Comparison of ENCODE assay signal across 9 cellular contexts in the genomic region with DNA sequence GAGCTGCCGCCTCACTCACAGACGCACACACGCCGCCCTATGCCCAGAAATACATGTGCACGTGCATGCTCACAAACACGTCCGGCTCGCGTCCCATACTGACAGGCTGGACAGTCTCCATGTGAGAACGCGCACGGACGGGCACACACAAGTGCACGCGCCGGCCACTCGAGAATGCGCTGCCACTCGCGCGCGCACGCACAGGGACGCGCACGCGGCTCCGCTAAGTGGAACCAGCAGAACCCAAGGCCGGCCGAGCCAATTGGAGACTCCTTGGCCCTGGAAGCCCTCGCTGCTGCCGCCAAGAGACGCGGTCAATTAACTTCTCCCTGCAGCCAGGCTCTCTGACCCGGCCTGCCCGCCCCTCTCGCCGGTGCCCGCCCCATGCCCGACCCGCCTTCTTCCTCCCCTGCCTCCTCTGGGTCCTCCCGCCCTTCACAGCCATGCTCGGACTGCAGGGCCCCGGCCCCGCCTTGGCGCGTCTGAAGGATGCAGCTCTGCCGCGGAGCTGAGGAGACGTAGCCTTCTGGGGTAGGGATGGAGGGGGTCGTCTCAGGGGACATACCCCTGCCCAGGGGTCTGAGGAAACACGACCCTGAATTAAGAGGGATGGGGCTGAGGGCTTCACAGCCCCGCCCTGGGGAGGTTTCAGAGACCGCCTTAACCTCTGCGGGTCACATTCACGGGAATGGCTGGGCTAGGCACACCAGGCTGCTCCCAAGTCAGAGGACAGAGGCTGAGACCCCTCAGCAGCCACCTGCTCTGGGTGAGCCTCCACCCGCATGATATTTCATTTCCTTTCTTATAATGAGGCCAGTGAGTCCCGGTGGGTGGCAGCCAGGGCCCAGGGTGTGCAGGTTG. TPM values are rescaled to one million over a fixed set of nuclear protein-coding genes. Genes with fewer than 3 reads are reported as not detected.
A peak's percentile ranks its signal among the peaks of the same experiment; 100 is the strongest.
DNase-seq lines count a peak whose midpoint lies in the region; ATAC-seq and TF ChIP-seq lines count a peak whose summit lies in the region.
"Had no signal": no experiment of that assay in that cellular context is flagged by ENCODE, and none has a peak within 500 bp of the region (broad histone marks: within the 10 kb centered on the region; RNA-seq: fewer than 3 reads in every experiment).

No MANE protein-coding gene starts in this region.

- ATAC-seq in activated CD8-positive, alpha-beta memory T cell treated with anti-CD3 and anti-CD28 coated beads, Interleukin-2, amount 10 ng/mL, durations not matched to agents 7 days and 5 days, result peak; percentile 15
- ATAC-seq in psoas muscle, result peak; percentile 60 to 75 (median 69)
- ATAC-seq in HG03175 (IDR thresholded peaks at IDR 0.05; ENCODE audit: unreplicated experiment), result no peak

- H3K9me3 Mint-ChIP-seq in activated CD8-positive, alpha-beta memory T cell treated with anti-CD3 and anti-CD28 coated beads, Interleukin-2, amount 10 ng/mL, durations not matched to agents 7 days and 5 days (ENCODE audit: low read depth), result no peaks in the 10 kb centered on the region

- no peak overlapping the region for H3K27ac Mint-ChIP-seq in activated CD8-positive, alpha-beta memory T cell treated with anti-CD3 and anti-CD28 coated beads, Interleukin-2, amount 10 ng/mL, durations not matched to agents 7 days and 5 days

- TF ChIP-seq CTCF in psoas muscle (IDR thresholded peaks at IDR 0.05), result no peak

- peaks cover 59% of the 10 kb centered on the region for H3K27me3 Mint-ChIP-seq in activated CD8-positive, alpha-beta memory T cell treated with anti-CD3 and anti-CD28 coated beads, Interleukin-2, amount 10 ng/mL, durations not matched to agents 7 days and 5 days

- no peaks in the 10 kb centered on the region for H3K36me3 ChIP-seq in psoas muscle (ENCODE audit: insufficient read depth in 1 of 2, low read depth in 1 of 2)

- no peaks in the 10 kb centered on the region for H3K27me3 ChIP-seq in psoas muscle (ENCODE audit: insufficient read depth in 3 of 3, low read length in 2 of 3)

- peak overlapping the region; percentile 65 for H3K4me3 ChIP-seq in psoas muscle

- H3K9me3 ChIP-seq in psoas muscle, result no peaks in the 10 kb centered on the region

- peak overlapping the region; percentile 51 for H3K4me3 Mint-ChIP-seq in activated CD8-positive, alpha-beta memory T cell treated with anti-CD3 and anti-CD28 coated beads, Interleukin-2, amount 10 ng/mL, durations not matched to agents 7 days and 5 days

- H3K4me1 Mint-ChIP-seq in activated CD8-positive, alpha-beta memory T cell treated with anti-CD3 and anti-CD28 coated beads, Interleukin-2, amount 10 ng/mL, durations not matched to agents 7 days and 5 days, result peaks cover 3% of the 10 kb centered on the region

- peak overlapping the region; percentile 23 for H3K27ac ChIP-seq in psoas muscle

- CTCF ChIA-PET in activated CD8-positive, alpha-beta memory T cell treated with anti-CD3 and anti-CD28 coated beads, Interleukin-2, amount 10 ng/mL, durations not matched to agents 7 days and 5 days (lab: Charles Lee), result interaction anchor here (1.1 to 2.3 kb wide), 3 partner anchors 17 to 47 kb away, joined by 3 to 10 read pairs (median 7); no protein-coding TSS in a partner anchor

- no peaks in the 10 kb centered on the region for H3K4me1 ChIP-seq in psoas muscle

- WGBS in psoas muscle, 3 donors, result 7 to 8% (median 8%) methylated on average over 50 to 58 of the region's 58 CpGs

- no peak for DNase-seq in activated CD8-positive, alpha-beta memory T cell treated with anti-CD3 and anti-CD28 coated beads, Interleukin-2, amount 10 ng/mL, durations not matched to agents 7 days and 5 days
- no peak for DNase-seq in activated CD8-positive, alpha-beta memory T cell treated with anti-CD3 and anti-CD28 coated beads for 24 hours
- peak; percentile 54 for DNase-seq in NCI-H510A (lab: John Stamatoyannopoulos, UW)
- DNase-seq in T47D (ENCODE audit: low read depth in 1 of 2, low spot score in 1 of 2), result peak; percentile 89 to 90
- peak; percentile 59 for DNase-seq in iPS DF 19.7 (ENCODE audit: low read depth, low spot score)
- DNase-seq in psoas muscle, result peak; percentile 71 to 83
- no peak for DNase-seq in NAMALWA (ENCODE audit: low spot score)

- no peaks in the 10 kb centered on the region for H3K36me3 Mint-ChIP-seq in activated CD8-positive, alpha-beta memory T cell treated with anti-CD3 and anti-CD28 coated beads, Interleukin-2, amount 10 ng/mL, durations not matched to agents 7 days and 5 days

- in situ Hi-C loops in T47D (cut with HindIII; ENCODE audit: low pct_unique_long_range_greater_than_20kb, low sequenced_read_pairs), result no loop called here

- intact Hi-C loops in psoas muscle (cut with DNase I), result no loop called here

RNA-seq across cellular contexts. Expression of a gene that starts 15.0 kb away (rescaled TPM):
- not detected for total RNA-seq in activated CD8-positive, alpha-beta memory T cell treated with anti-CD3 and anti-CD28 coated beads, Interleukin-2, amount 10 ng/mL, durations not matched to agents 7 days and 5 days
- 1 to 10 TPM; 1.1 to 5.9 (median 4.1) TPM for total RNA-seq in psoas muscle
- 1 to 10 TPM; 4.0 to 5.2 (median 4.2) TPM for polyA plus RNA-seq in psoas muscle

RNA-seq across cellular contexts. Expression of a gene that starts 29.3 kb away (rescaled TPM):
- total RNA-seq in activated CD8-positive, alpha-beta memory T cell treated with anti-CD3 and anti-CD28 coated beads, Interleukin-2, amount 10 ng/mL, durations not matched to agents 7 days and 5 days, result not detected
- total RNA-seq in psoas muscle, result 1,000 to 10,000 TPM in 2 of 4 donors, 100 to 1,000 TPM in 2; 395 to 2,071 (median 1,091) TPM
- polyA plus RNA-seq in psoas muscle, result 1,000 to 10,000 TPM in 2 of 3 donors, 100 to 1,000 TPM in 1; 555 to 3,091 (median 2,834) TPM
- total RNA-seq: pulmonary artery endothelial cell had no signal

Comparison
In these comparisons a context has a peak if more than half of its experiments do, and no peak if none do; other contexts are left out.
1. DNase-seq: peak in NCI-H510A (single experiment), T47D (2 of 2), iPS DF 19.7 (single experiment) and psoas muscle (2 of 2); none in activated CD8-positive, alpha-beta memory T cell treated with anti-CD3 and anti-CD28 coated beads, Interleukin-2, amount 10 ng/mL, durations not matched to agents 7 days and 5 days (single experiment), activated CD8-positive, alpha-beta memory T cell treated with anti-CD3 and anti-CD28 coated beads for 24 hours (single experiment) and NAMALWA (single experiment).
2. RNA of a gene that starts 29.3 kb away (total RNA-seq): 395 to 2,071 TPM in psoas muscle; not detected in activated CD8-positive, alpha-beta memory T cell treated with anti-CD3 and anti-CD28 coated beads, Interleukin-2, amount 10 ng/mL, durations not matched to agents 7 days and 5 days; every median in the first group is over 100 times any median in the second.